Comparison of ENCODE assay signal across 10 cellular contexts in the genomic region with DNA sequence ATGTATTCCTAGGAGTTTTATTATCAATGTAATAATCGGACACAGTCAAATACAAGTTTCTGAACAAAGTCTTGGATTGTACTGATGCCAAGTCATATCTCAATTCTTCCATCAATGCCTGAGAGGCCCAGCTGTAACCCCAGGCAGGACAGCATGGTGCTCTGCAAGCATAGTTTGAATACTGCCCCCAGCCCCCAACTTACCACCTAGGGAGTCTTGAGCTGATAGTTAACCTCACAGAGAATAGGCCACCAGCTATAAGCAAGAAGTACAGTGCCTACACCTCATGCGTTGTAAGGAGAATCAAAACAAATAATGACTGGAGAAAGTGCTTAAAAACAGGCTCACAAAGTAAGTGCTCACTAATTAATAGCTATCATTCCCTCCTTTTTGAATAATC. TPM values are rescaled to one million over a fixed set of nuclear protein-coding genes. Genes with fewer than 3 reads are reported as not detected.
A peak's percentile ranks its signal among the peaks of the same experiment; 100 is the strongest.
DNase-seq lines count a peak whose midpoint lies in the region; ATAC-seq and TF ChIP-seq lines count a peak whose summit lies in the region.
"Had no signal": no experiment of that assay in that cellular context is flagged by ENCODE, and none has a peak within 500 bp of the region (broad histone marks: within the 10 kb centered on the region; RNA-seq: fewer than 3 reads in every experiment).

No MANE protein-coding gene starts in this region.

- H3K27me3 ChIP-seq in Loucy (ENCODE audit: insufficient read depth, low read length, poor library complexity, severe bottlenecking), result no peaks in the 10 kb centered on the region
- H3K27me3 ChIP-seq in mammary epithelial cell (ENCODE audit: insufficient read depth, low read length), result no peaks in the 10 kb centered on the region
- H3K27me3 ChIP-seq in WERI-Rb-1 (ENCODE audit: insufficient read depth, low read depth, severe bottlenecking), result no peaks in the 10 kb centered on the region

- no peaks in the 10 kb centered on the region for H3K9me2 ChIP-seq in Loucy (replicated peaks; ENCODE audit: low read depth, low read length)

- peak overlapping the region; percentile 97 for H3K4me2 ChIP-seq in Loucy (ENCODE audit: low read depth, low read length, poor library complexity, severe bottlenecking)
- peak overlapping the region; percentile 95 for H3K4me2 ChIP-seq in mammary epithelial cell (ENCODE audit: insufficient read depth, low read depth, low read length)

- H3F3A ChIP-seq in Loucy (ENCODE audit: low read depth), result no peaks in the 10 kb centered on the region

- H3K9me3 Mint-ChIP-seq in Calu3 (ENCODE audit: low read depth, unreplicated experiment) (no peaks in the 10 kb centered on the region), natural killer cell (no peaks in the 10 kb centered on the region)

- dilution Hi-C loops in mammary epithelial cell (cut with HindIII; ENCODE audit: low sequenced_read_pairs), result no loop called here

- H3K4me3 ChIP-seq in Loucy (ENCODE audit: low read length, poor library complexity, severe bottlenecking), result peak overlapping the region; percentile 96
- H3K4me3 ChIP-seq in mammary epithelial cell (replicated peaks in 1 of 3; ENCODE audit: insufficient read depth in 1 of 3, low read depth in 2 of 3, low read length in 3 of 3), result peak overlapping the region; percentile 18 to 77 (median 74)
- H3K4me3 ChIP-seq in WERI-Rb-1 (ENCODE audit: low read depth, low read length), result no peak overlapping the region

- in situ Hi-C loops in mammary epithelial cell (cut with MboI; ENCODE audit: low sequenced_read_pairs in 2 of 2), result loop anchor here in 1 of 2 donors (25.0 kb wide), 1 partner anchor 577 kb away; a partner anchor contains a TSS

- H3K36me3 ChIP-seq in Loucy (ENCODE audit: insufficient read depth, low read length) (no peaks in the 10 kb centered on the region), mammary epithelial cell (ENCODE audit: insufficient read depth, low read length) (peaks cover 3% of the 10 kb centered on the region), WERI-Rb-1 (peaks cover under 1% of the 10 kb centered on the region; the same call in 1 of the 2 replicates)

- H4K20me1 ChIP-seq in Loucy (ENCODE audit: insufficient read depth, low read length, poor library complexity, severe bottlenecking) (peaks cover 79% of the 10 kb centered on the region), mammary epithelial cell (ENCODE audit: insufficient read depth, low read length) (no peaks in the 10 kb centered on the region)

- H3K9ac ChIP-seq in Loucy (ENCODE audit: low read depth, low read length, poor library complexity, severe bottlenecking) (peak overlapping the region; percentile 91), mammary epithelial cell (ENCODE audit: insufficient read depth, low read length) (peak overlapping the region; percentile 88)

- no peak for DNase-seq in Calu3
- no peak for DNase-seq in mammary epithelial cell
- DNase-seq in natural killer cell, result no peak
- DNase-seq in globus pallidus (ENCODE audit: low spot score), result no peak
- DNase-seq in WERI-Rb-1, result no peak
- DNase-seq: activated CD8-positive, alpha-beta memory T cell treated with anti-CD3 and anti-CD28 coated beads for 24 hours; left colon had no signal

- H3K9me3 ChIP-seq in Loucy (ENCODE audit: insufficient read depth, low read depth, low read length) (no peaks in the 10 kb centered on the region), mammary epithelial cell (replicated peaks; ENCODE audit: insufficient read depth, low read length) (no peaks in the 10 kb centered on the region), WERI-Rb-1 (ENCODE audit: severe bottlenecking) (no peaks in the 10 kb centered on the region)

- H3K27ac ChIP-seq in mammary epithelial cell (ENCODE audit: insufficient read depth, low read depth, low read length) (peak overlapping the region; percentile 77), WERI-Rb-1 (no peak overlapping the region)

- H3K4me1 ChIP-seq in Loucy (ENCODE audit: insufficient read depth, low read length, poor library complexity, severe bottlenecking) (peaks cover 59% of the 10 kb centered on the region), mammary epithelial cell (ENCODE audit: insufficient read depth, low read length) (peaks cover 11% of the 10 kb centered on the region)

- H3K27ac Mint-ChIP-seq in Calu3 (ENCODE audit: unreplicated experiment), result peak overlapping the region; percentile 52
- H3K27ac Mint-ChIP-seq in natural killer cell, result peak overlapping the region; percentile 96

- ATAC-seq in natural killer cell (no peak), HG03354 (IDR thresholded peaks at IDR 0.05; ENCODE audit: poor library complexity, severe bottlenecking, unreplicated experiment) (no peak), GM21723 (IDR thresholded peaks at IDR 0.05; ENCODE audit: unreplicated experiment) (no peak)
- ATAC-seq: left colon had no signal

- intact Hi-C loops in Calu3 (cut with micrococcal nuclease; ENCODE audit: unreplicated experiment) (no loop called here), mammary epithelial cell (cut with micrococcal nuclease) (loop anchor here (5.0 kb wide), 4 partner anchors 83 to 1137 kb away; a partner anchor contains a TSS), natural killer cell (cut with micrococcal nuclease) (loop anchor here (5.0 to 10.0 kb wide), 3 partner anchors 620 to 1632 kb away; a partner anchor contains a TSS)

- BruUV-seq in Calu3 (replicated peaks; lab: Mats Ljungman, UMichigan), result no TSS peak
- BruUV-seq in mammary epithelial cell (replicated peaks; lab: Mats Ljungman, UMichigan), result no TSS peak

- peaks cover 35% of the 10 kb centered on the region for H3K36me3 Mint-ChIP-seq in Calu3 (ENCODE audit: insufficient read depth, unreplicated experiment)
- H3K36me3 Mint-ChIP-seq in natural killer cell, result no peaks in the 10 kb centered on the region

- TF ChIP-seq CTCF in Calu3 (IDR thresholded peaks at IDR 0.05; ENCODE audit: unreplicated experiment), result no peak
- no peak for TF ChIP-seq CTCF in Loucy (conservative IDR thresholded peaks at IDR 0.05; ENCODE audit: low read length)
- TF ChIP-seq CTCF in mammary epithelial cell (conservative IDR thresholded peaks at IDR 0.05 in 1 of 2, IDR thresholded peaks at IDR 0.05 in 1 of 2; ENCODE audit: extremely low read depth in 1 of 2, insufficient read depth in 1 of 2, low read depth in 1 of 2, low read length in 2 of 2), result no peak
- no peak for TF ChIP-seq CTCF in natural killer cell (IDR thresholded peaks at IDR 0.05)
- no peak for TF ChIP-seq CTCF in WERI-Rb-1 (IDR thresholded peaks at IDR 0.05; ENCODE audit: low read depth, low read length)

- CTCF ChIA-PET in Calu3 (lab: Charles Lee) (no interaction called here), mammary epithelial cell (lab: Charles Lee; ENCODE audit: low non-redundant PET) (interaction anchor here (0.6 kb wide), 1 partner anchor 581 kb away, joined by 4 read pairs; no protein-coding TSS in a partner anchor)

- H2AFZ ChIP-seq in Loucy (ENCODE audit: low read length) (no peak overlapping the region), mammary epithelial cell (ENCODE audit: low read depth, low read length) (no peak overlapping the region)

- H3K4me3 Mint-ChIP-seq in Calu3 (ENCODE audit: low read depth, unreplicated experiment), result peak overlapping the region; percentile 96
- peak overlapping the region; percentile 93 for H3K4me3 Mint-ChIP-seq in natural killer cell

- H3K79me2 ChIP-seq in Loucy (ENCODE audit: insufficient read depth, low read length) (peaks cover 91% of the 10 kb centered on the region), mammary epithelial cell (ENCODE audit: insufficient read depth, low read length) (peaks cover 84% of the 10 kb centered on the region)

- H3K27me3 Mint-ChIP-seq in Calu3 (ENCODE audit: unreplicated experiment) (no peaks in the 10 kb centered on the region), natural killer cell (ENCODE audit: low read depth in 2 of 2) (no peaks in the 10 kb centered on the region)

- H3K4me1 Mint-ChIP-seq in Calu3 (ENCODE audit: low read depth, unreplicated experiment) (no peaks in the 10 kb centered on the region), natural killer cell (peaks cover 58 to 59% of the 10 kb centered on the region in 2 donors)

- 86% methylated on average over 2 of the region's 2 CpGs for WGBS in mammary epithelial cell (ENCODE audit: low coverage, missing lambda C conversion rate)

RNA-seq across cellular contexts. Expression of a gene that starts 2.7 kb away (rescaled TPM):
- total RNA-seq in Calu3 (2022) (36.0 and 39.5 TPM in 2 replicates), mammary epithelial cell (10 to 100 TPM; 22.3 to 52.4 TPM), natural killer cell (10 to 100 TPM; 58.6 to 70.2 (median 61.7) TPM)
- 10.6 TPM for polyA plus RNA-seq in mammary epithelial cell
- polyA minus RNA-seq in mammary epithelial cell, result 15.0 TPM

RNA-seq across cellular contexts. Expression of a gene that starts 3.1 kb away (rescaled TPM):
- total RNA-seq in Calu3 (2022), result 23.1 and 23.5 TPM in 2 replicates
- total RNA-seq in mammary epithelial cell, result 10 to 100 TPM; 15.9 to 30.7 TPM
- polyA plus RNA-seq in mammary epithelial cell, result 6.5 TPM
- polyA minus RNA-seq in mammary epithelial cell, result 2.2 TPM
- total RNA-seq in natural killer cell, result 10 to 100 TPM; 26.0 to 36.8 (median 28.3) TPM

RNA-seq across cellular contexts. Expression of a gene that starts 44.6 kb away (rescaled TPM):
- total RNA-seq in Calu3 (2022) (not detected in 2 replicates), mammary epithelial cell (not detected), natural killer cell (not detected)
- not detected for polyA plus RNA-seq in mammary epithelial cell
- polyA minus RNA-seq in mammary epithelial cell, result not detected
